In the genomic region with DNA sequence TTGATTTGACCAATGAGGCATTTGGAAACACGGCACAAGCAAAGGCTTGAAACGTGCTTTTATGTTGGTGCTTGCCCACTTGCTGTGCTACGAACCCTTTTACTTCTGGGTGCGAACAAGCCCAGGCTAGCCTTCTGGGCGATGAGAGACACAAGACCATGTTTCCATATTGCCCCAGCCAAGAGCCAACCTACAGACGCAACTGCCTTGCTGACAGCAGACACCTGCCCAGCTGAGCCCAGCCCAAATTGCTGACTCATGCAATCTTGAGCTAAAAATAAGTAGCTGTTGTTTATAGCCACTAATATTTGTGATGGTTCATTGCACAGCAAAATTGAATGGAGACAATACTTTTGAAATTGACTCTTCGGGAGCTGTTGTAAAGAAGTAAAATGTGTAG, we compare ENCODE assay signal across 12 cellular contexts.
DNase-seq lines count a peak whose midpoint lies in the region; FAIRE-seq and TF ChIP-seq lines count a peak whose summit lies in the region.
"Had no signal": no experiment of that assay in that cellular context is flagged by ENCODE, and none has a peak within 500 bp of the region (broad histone marks: within the 10 kb centered on the region; RNA-seq: fewer than 3 reads in every experiment).

No MANE protein-coding gene starts in this region.

- TF ChIP-seq POLR2A in breast epithelium (IDR thresholded peaks at IDR 0.05) = no peak

- H2AFZ ChIP-seq in mammary epithelial cell (ENCODE audit: low read depth, low read length) (peak overlapping the region; percentile 88), OCI-LY7 (ENCODE audit: low read length) (no peak overlapping the region)

- H3K9me3 ChIP-seq in breast epithelium = no peaks in the 10 kb centered on the region
- no peaks in the 10 kb centered on the region for H3K9me3 ChIP-seq in mammary epithelial cell (replicated peaks; ENCODE audit: insufficient read depth, low read length)
- no peaks in the 10 kb centered on the region for H3K9me3 ChIP-seq in OCI-LY7 (ENCODE audit: low read length)

- no peak overlapping the region for H3K4me3 ChIP-seq in breast epithelium
- H3K4me3 ChIP-seq in mammary epithelial cell (replicated peaks in 1 of 3; ENCODE audit: insufficient read depth in 1 of 3, low read depth in 2 of 3, low read length in 3 of 3) = no peak overlapping the region
- no peak overlapping the region for H3K4me3 ChIP-seq in OCI-LY7 (ENCODE audit: low read depth, low read length, poor library complexity, severe bottlenecking)

- CTCF ChIA-PET in MCF 10A (lab: Yijun Ruan, JAX) = interaction anchor here (0.9 kb wide), 1 partner anchor 986 kb away, joined by 3 read pairs; no protein-coding TSS in a partner anchor
- CTCF ChIA-PET in mammary epithelial cell (lab: Charles Lee; ENCODE audit: low non-redundant PET) = no interaction called here
- CTCF ChIA-PET in OCI-LY7 (lab: Charles Lee; ENCODE audit: unreplicated experiment) = no interaction called here

- in situ Hi-C loops in mammary epithelial cell (cut with MboI; ENCODE audit: low sequenced_read_pairs in 2 of 2) = no loop called here

- H3K9me2 ChIP-seq in OCI-LY7 (ENCODE audit: insufficient read depth, low read length) = no peaks in the 10 kb centered on the region

- H3K9me3 Mint-ChIP-seq in MCF 10A (ENCODE audit: unreplicated experiment) = no peaks in the 10 kb centered on the region

- H3K27me3 ChIP-seq in breast epithelium = no peaks in the 10 kb centered on the region
- no peaks in the 10 kb centered on the region for H3K27me3 ChIP-seq in mammary epithelial cell (ENCODE audit: insufficient read depth, low read length)

- H3K27ac ChIP-seq in breast epithelium (no peak overlapping the region), mammary epithelial cell (ENCODE audit: insufficient read depth, low read depth, low read length) (no peak overlapping the region), OCI-LY7 (ENCODE audit: low read depth, low read length, poor library complexity, severe bottlenecking) (no peak overlapping the region)
- H3K27ac ChIP-seq: HL-60 had no signal

- dilution Hi-C loops in mammary epithelial cell (cut with HindIII; ENCODE audit: low sequenced_read_pairs) = no loop called here

- POLR2A ChIA-PET in MCF 10A (lab: Yijun Ruan, JAX) (interaction anchor here (0.5 to 2.8 kb wide), 4 partner anchors 12 to 1350 kb away, joined by 3 to 10 read pairs (median 3); no protein-coding TSS in a partner anchor), OCI-LY7 (lab: Charles Lee) (no interaction called here)

- no peak overlapping the region for H3K4me3 Mint-ChIP-seq in MCF 10A (ENCODE audit: unreplicated experiment)

- 23% methylated on average over 7 of the region's 7 CpGs for WGBS in mammary epithelial cell (ENCODE audit: low coverage, missing lambda C conversion rate)

- peak overlapping the region; percentile 49 for H3K27ac Mint-ChIP-seq in MCF 10A (ENCODE audit: low read depth, unreplicated experiment)

- no peak for TF ChIP-seq CTCF in MCF 10A (IDR thresholded peaks at IDR 0.05; ENCODE audit: unreplicated experiment)
- TF ChIP-seq CTCF in breast epithelium (IDR thresholded peaks at IDR 0.05) = no peak
- no peak for TF ChIP-seq CTCF in mammary epithelial cell (conservative IDR thresholded peaks at IDR 0.05 in 1 of 2, IDR thresholded peaks at IDR 0.05 in 1 of 2; ENCODE audit: extremely low read depth in 1 of 2, insufficient read depth in 1 of 2, low read depth in 1 of 2, low read length in 2 of 2)
- TF ChIP-seq CTCF in OCI-LY7 (conservative IDR thresholded peaks at IDR 0.05; ENCODE audit: low read length) = no peak

- H4K20me1 ChIP-seq in mammary epithelial cell (ENCODE audit: insufficient read depth, low read length) = no peaks in the 10 kb centered on the region
- H4K20me1 ChIP-seq in OCI-LY7 (ENCODE audit: insufficient read depth, low read length) = no peaks in the 10 kb centered on the region

- no peak overlapping the region for H3K9ac ChIP-seq in mammary epithelial cell (ENCODE audit: insufficient read depth, low read length)

- intact Hi-C loops in MCF 10A (cut with micrococcal nuclease) = no loop called here
- intact Hi-C loops in breast epithelium (cut with DNase I; ENCODE audit: low total_unique reads) = no loop called here
- intact Hi-C loops in mammary epithelial cell (cut with micrococcal nuclease) = no loop called here
- intact Hi-C loops in OCI-LY7 (cut with micrococcal nuclease; ENCODE audit: unreplicated experiment) = no loop called here

- no peaks in the 10 kb centered on the region for H3K79me2 ChIP-seq in mammary epithelial cell (ENCODE audit: insufficient read depth, low read length)
- no peaks in the 10 kb centered on the region for H3K79me2 ChIP-seq in OCI-LY7 (ENCODE audit: insufficient read depth, low read depth, low read length)

- H3K27me3 Mint-ChIP-seq in MCF 10A (ENCODE audit: insufficient read depth, unreplicated experiment) = no peaks in the 10 kb centered on the region

- H3K4me1 Mint-ChIP-seq in MCF 10A (ENCODE audit: insufficient read depth, unreplicated experiment) = peaks cover 16% of the 10 kb centered on the region

- DNase-seq in MCF 10A (ENCODE audit: unreplicated experiment) (peak; percentile 57), breast epithelium (ENCODE audit: low spot score in 2 of 2) (no peak), NCI-H2171 treated with DMSO at 0.1 percent for 48 hours (lab: John Stamatoyannopoulos, UW) (peak; percentile 95), mammary epithelial cell (peak; percentile 20), urothelium cell line (ENCODE audit: low spot score) (peak; percentile 12), OCI-LY7 (ENCODE audit: low spot score) (no peak), HK-2 (ENCODE audit: unreplicated experiment) (no peak), T-helper 2 cell (no peak)
- DNase-seq: NK-92 treated with Interleukin-12 subunit alpha and Interleukin-12 subunit beta, amount 100 ng/mL, for 24 hours; stimulated activated CD4-positive, alpha-beta T cell treated with anti-CD3 and anti-CD28 coated beads, Interleukin-15, amount 100 ng/mL, for 24 hours had no signal

- H3K36me3 Mint-ChIP-seq in MCF 10A (ENCODE audit: insufficient read depth, unreplicated experiment) = no peaks in the 10 kb centered on the region

- FAIRE-seq in urothelium cell line (lab: Jason Lieb, UNC) = no peak
- FAIRE-seq: frontal cortex had no signal

- BruUV-seq in MCF 10A (replicated peaks; lab: Mats Ljungman, UMichigan) (no TSS peak), mammary epithelial cell (replicated peaks; lab: Mats Ljungman, UMichigan) (no TSS peak), OCI-LY7 (replicated peaks; lab: Mats Ljungman, UMichigan) (no TSS peak)

- H3K4me1 ChIP-seq in breast epithelium (no peaks in the 10 kb centered on the region), mammary epithelial cell (ENCODE audit: insufficient read depth, low read length) (peaks cover 13% of the 10 kb centered on the region), OCI-LY7 (ENCODE audit: insufficient read depth, low read length, poor library complexity, severe bottlenecking) (no peaks in the 10 kb centered on the region)

- H3K36me3 ChIP-seq in breast epithelium (no peaks in the 10 kb centered on the region), mammary epithelial cell (ENCODE audit: insufficient read depth, low read length) (no peaks in the 10 kb centered on the region), OCI-LY7 (ENCODE audit: insufficient read depth, low read length) (no peaks in the 10 kb centered on the region)

- H3K4me2 ChIP-seq in mammary epithelial cell (ENCODE audit: insufficient read depth, low read depth, low read length) (peak overlapping the region; percentile 20), OCI-LY7 (ENCODE audit: low read length) (no peak overlapping the region)

Comparison
In these comparisons a context has a peak if more than half of its experiments do, and no peak if none do; other contexts are left out.
1. DNase-seq: peak in MCF 10A (single experiment), NCI-H2171 treated with DMSO at 0.1 percent for 48 hours (single experiment), mammary epithelial cell (single experiment) and urothelium cell line (single experiment); none in breast epithelium (0 of 2), OCI-LY7 (single experiment), HK-2 (single experiment) and T-helper 2 cell (0 of 5).